8 cellular contexts compared by ENCODE assay signal in genomic region chr16:15888072-15888976, GRCh38. TPM values are rescaled to one million over a fixed set of nuclear protein-coding genes. Genes with fewer than 3 reads are reported as not detected.
DNase-seq lines count a peak whose midpoint lies in the region; ATAC-seq, FAIRE-seq and TF ChIP-seq lines count a peak whose summit lies in the region.

Gene CEP20, minus strand, starts transcription at chr16:15888603. Its CDS starts 18 bp downstream, at chr16:15888585.

- H4K20me1 ChIP-seq in HepG2 (ENCODE audit: insufficient read depth, low read length): no peaks in the 10 kb centered on the region

- in situ Hi-C loops in HepG2 (cut with HindIII; ENCODE audit: extremely low pct_ligation_motif_present, low pct_unique_long_range_greater_than_20kb): no loop called here

- H3K4me1 ChIP-seq in HepG2 (ENCODE audit: insufficient read depth, low read length): peaks cover 45% of the 10 kb centered on the region

- CTCF ChIA-PET in HepG2 (lab: Yijun Ruan, JAX; ENCODE audit: low intra/inter-chr PET ratio, low total read pairs): no interaction called here

- peaks cover 1 to 8% of the 10 kb centered on the region in 2 experiments for H3K36me3 ChIP-seq in HepG2 (replicated peaks in 1 of 2; ENCODE audit: control insufficient read depth in 1 of 2, insufficient read depth in 2 of 2, low read length in 2 of 2)

- intact Hi-C loops in dendritic cell treated with granulocyte-macrophage colony-stimulating factor and Interleukin-4, amounts not matched to agents 40 ng/mL and 50 ng/mL, for 4 days (cut with micrococcal nuclease): loop anchor here (5.0 to 10.0 kb wide), 2 partner anchors 64 to 136 kb away; no protein-coding TSS in a partner anchor
- intact Hi-C loops in HepG2 (cut with micrococcal nuclease; ENCODE audit: unreplicated experiment): loop anchor here (5.0 kb wide), 1 partner anchor 39 kb away; no protein-coding TSS in a partner anchor

- FAIRE-seq in HepG2 (lab: Jason Lieb, UNC): peak; percentile 93

- POLR2A ChIA-PET in HepG2 (lab: Yijun Ruan, JAX): interaction anchor here (0.6 to 3.7 kb wide), 34 partner anchors 10 to 1254 kb away, joined by 3 to 72 read pairs (median 4); no protein-coding TSS in a partner anchor

- peak within 1 kb of the TSS; percentile 85 for H3K4me2 ChIP-seq in HepG2 (ENCODE audit: low read depth, low read length)

- H3K27ac ChIP-seq in C4-2B (peak within 1 kb of the TSS; percentile 89), HepG2 (ENCODE audit: extremely low read length, insufficient read depth, low read length) (peak within 1 kb of the TSS; percentile 79)

- no peaks in the 10 kb centered on the region for H3K9me3 Mint-ChIP-seq in dendritic cell treated with granulocyte-macrophage colony-stimulating factor and Interleukin-4, amounts not matched to agents 40 ng/mL and 50 ng/mL, for 4 days

- no peaks in the 10 kb centered on the region for H3K9me3 ChIP-seq in HepG2 (ENCODE audit: low read length)

- TF ChIP-seq EP300 in HepG2 (IDR thresholded peaks at IDR 0.05; ENCODE audit: low read depth in 2 of 2, low read length in 2 of 2) (0 out of 4 replicates have a peak, but pooled peaks of 1 of the 2 experiments have one; percentile 10), HepG2 (CRISPR knock-in tag; IDR thresholded peaks at IDR 0.05; ENCODE audit: borderline replicate concordance) (no peak; the same call in 1 of the 2 replicates)

- peak within 1 kb of the TSS; percentile 94 for H3K27ac Mint-ChIP-seq in dendritic cell treated with granulocyte-macrophage colony-stimulating factor and Interleukin-4, amounts not matched to agents 40 ng/mL and 50 ng/mL, for 4 days

- H3K4me3 Mint-ChIP-seq in dendritic cell treated with granulocyte-macrophage colony-stimulating factor and Interleukin-4, amounts not matched to agents 40 ng/mL and 50 ng/mL, for 4 days: peak within 1 kb of the TSS; percentile 98

- peaks cover 13% of the 10 kb centered on the region for H3K36me3 Mint-ChIP-seq in dendritic cell treated with granulocyte-macrophage colony-stimulating factor and Interleukin-4, amounts not matched to agents 40 ng/mL and 50 ng/mL, for 4 days (ENCODE audit: low read depth)

- H3K4me1 Mint-ChIP-seq in dendritic cell treated with granulocyte-macrophage colony-stimulating factor and Interleukin-4, amounts not matched to agents 40 ng/mL and 50 ng/mL, for 4 days (ENCODE audit: low read depth): peaks cover 22% of the 10 kb centered on the region

- peak; percentile 93 to 98 for TF ChIP-seq POLR2A in HepG2 (IDR thresholded peaks at IDR 0.05; ENCODE audit: insufficient read depth in 1 of 2, low read depth in 2 of 2, low read length in 2 of 2)

- ATAC-seq in GM19351 (IDR thresholded peaks at IDR 0.05; ENCODE audit: unreplicated experiment) (peak; percentile 96), HG03521 (IDR thresholded peaks at IDR 0.05; ENCODE audit: unreplicated experiment) (peak; percentile 98), HepG2 (peak; percentile 100)

- peak within 1 kb of the TSS; percentile 98 for H3K9ac ChIP-seq in HepG2 (ENCODE audit: insufficient read depth, low read depth, low read length)

- peaks cover 42% of the 10 kb centered on the region for H3K79me2 ChIP-seq in HepG2 (ENCODE audit: insufficient read depth, low read length)

- no peak for TF ChIP-seq CTCF in C4-2B (conservative IDR thresholded peaks at IDR 0.05)
- TF ChIP-seq CTCF in HepG2 (CRISPR knock-in tag; IDR thresholded peaks at IDR 0.05): no peak

- peaks cover 0 to 4% of the 10 kb centered on the region in 2 experiments; a peak in 1 of 5 replicates for H3K27me3 ChIP-seq in HepG2 (ENCODE audit: control insufficient read depth in 1 of 2, insufficient read depth in 2 of 2, low read length in 2 of 2)

- peak within 1 kb of the TSS; percentile 85 for H2AFZ ChIP-seq in HepG2 (ENCODE audit: low read length)

- DNase-seq in NCI-H748 (lab: John Stamatoyannopoulos, UW; ENCODE audit: unreplicated experiment) (peak; percentile 97), HepG2 (ENCODE audit: low spot score) (peak; percentile 100)
- peak; percentile 100 for DNase-seq in activated CD4-positive, alpha-beta T cell treated with anti-CD3 and anti-CD28 coated beads, Interleukin-2, amount 50 U/mL, for 1 hour
- DNase-seq in stimulated activated CD4-positive, alpha-beta T cell treated with anti-CD3 and anti-CD28 coated beads, Interleukin-4, amount 100 ng/mL, for 1 hour: peak; percentile 100

- under 1% methylated on average over 37 of the region's 41 CpGs for WGBS in HepG2 (ENCODE audit: low lambda C conversion rate)

- H3K4me3 ChIP-seq in HepG2 (replicated peaks in 1 of 3; ENCODE audit: insufficient read depth in 1 of 3, low read depth in 2 of 3, low read length in 3 of 3): peak within 1 kb of the TSS; percentile 92 to 99 (median 93)

- TSS peak; percentile 83 for BruUV-seq in HepG2 (replicated peaks; lab: Mats Ljungman, UMichigan)

- no peaks in the 10 kb centered on the region for H3K27me3 Mint-ChIP-seq in dendritic cell treated with granulocyte-macrophage colony-stimulating factor and Interleukin-4, amounts not matched to agents 40 ng/mL and 50 ng/mL, for 4 days

- TF ChIP-seq RAD21 in HepG2 (CRISPR knock-in tag; IDR thresholded peaks at IDR 0.05): peak; percentile 63; the same call in 1 of the 2 replicates

TF ChIP-seq in HepG2, 621 proteins besides CTCF, POLR2A, EP300 and RAD21 (continues in another document):
- TF ChIP-seq ZNF260 (CRISPR knock-in tag; IDR thresholded peaks at IDR 0.05; ENCODE audit: borderline replicate concordance, low read depth): no peak
- no peak for TF ChIP-seq USF2 (IDR thresholded peaks at IDR 0.05; ENCODE audit: low read depth, low read length)
- TF ChIP-seq USF2 (CRISPR knock-in tag; IDR thresholded peaks at IDR 0.05; ENCODE audit: borderline replicate concordance): no peak
- peak; percentile 99 for TF ChIP-seq PHF8 (CRISPR knock-in tag; IDR thresholded peaks at IDR 0.05)
- no peak for TF ChIP-seq MLX (CRISPR knock-in tag; IDR thresholded peaks at IDR 0.05)
- TF ChIP-seq ZBTB20 (CRISPR knock-in tag; IDR thresholded peaks at IDR 0.05; ENCODE audit: borderline replicate concordance, low read depth): no peak
- peak; percentile 21; the same call in 1 of the 2 replicates for TF ChIP-seq ELF3 (CRISPR knock-in tag; IDR thresholded peaks at IDR 0.05)
- no peak; the same call in 1 of the 2 replicates for TF ChIP-seq GLI4 (CRISPR knock-in tag; IDR thresholded peaks at IDR 0.05; ENCODE audit: borderline replicate concordance)
- peak; percentile 95 for TF ChIP-seq GATAD1 (CRISPR knock-in tag; IDR thresholded peaks at IDR 0.05)
- peak; percentile 90 for TF ChIP-seq ASH2L (IDR thresholded peaks at IDR 0.05; ENCODE audit: insufficient read length, low read depth, low read length)

RNA-seq across cellular contexts. Expression of gene CEP20, which starts in this region (rescaled TPM):
- total RNA-seq in HepG2 (2016; rRNA removed; fragmentation: Illumina TruSeq; extraction: Trizol): 54.1 and 84.4 TPM in 2 replicates
- 22.6 and 28.5 TPM in 2 replicates for total RNA-seq in HepG2 (2016; cell fraction: cytosol; rRNA removed; fragmentation: Illumina TruSeq; extraction: Trizol; ENCODE audit: low read depth)
- total RNA-seq in HepG2 (2016; cell fraction: insoluble cytoplasmic fraction; rRNA removed; fragmentation: Illumina TruSeq; extraction: Trizol): 61.5 and 89.9 TPM in 2 replicates
- 54.3 and 65.9 TPM in 2 replicates for total RNA-seq in HepG2 (2016; cell fraction: membrane; rRNA removed; fragmentation: Illumina TruSeq; extraction: Trizol)
- 25.7 and 28.2 TPM in 2 replicates for total RNA-seq in HepG2 (2016; cell fraction: nucleus; rRNA removed; fragmentation: Illumina TruSeq; extraction: Trizol)
- 30.2 and 53.0 TPM in 2 replicates for polyA plus RNA-seq in HepG2 (2011; rRNA removed)
- polyA plus RNA-seq in HepG2 (2011; cell fraction: cytosol; rRNA removed): 17.3 and 23.5 TPM in 2 replicates
- 4.7 and 7.5 TPM in 2 replicates for polyA plus RNA-seq in HepG2 (2011; cell fraction: nucleus; rRNA removed)
- polyA plus RNA-seq in HepG2 (2012): 40.3 and 58.2 TPM in 2 replicates
- 22.4 and 22.6 TPM in 2 replicates for polyA plus RNA-seq in HepG2 (2016; cell fraction: cytosol; fragmentation: Illumina TruSeq; extraction: Trizol; ENCODE audit: low read depth)
- polyA plus RNA-seq in HepG2 (2016; cell fraction: insoluble cytoplasmic fraction; fragmentation: Illumina TruSeq; extraction: Trizol; ENCODE audit: low read depth): 106 and 119 TPM in 2 replicates
- polyA plus RNA-seq in HepG2 (2016; cell fraction: membrane; fragmentation: Illumina TruSeq; extraction: Trizol; ENCODE audit: low read depth): 48.2 and 52.2 TPM in 2 replicates
- polyA plus RNA-seq in HepG2 (2016; cell fraction: nucleus; fragmentation: Illumina TruSeq; extraction: Trizol; ENCODE audit: insufficient read depth, low read depth): 47.9 and 51.6 TPM in 2 replicates
- polyA minus RNA-seq in HepG2 (2011; rRNA and poly(A)+ RNA removed; ENCODE audit: low replicate concordance): 10.7 and 14.1 TPM in 2 replicates
- 27.9 and 32.3 TPM in 2 replicates for polyA minus RNA-seq in HepG2 (2011; cell fraction: cytosol; rRNA and poly(A)+ RNA removed)
- polyA minus RNA-seq in HepG2 (2011; cell fraction: nucleus; rRNA and poly(A)+ RNA removed): 14.0 and 15.2 TPM in 2 replicates

Comparison
In these comparisons a context has a peak if more than half of its experiments do, and no peak if none do; other contexts are left out.
1. Peak in every context shown above with its lines: DNase-seq, ATAC-seq, H3K4me3 ChIP-seq and H3K27ac ChIP-seq.